Comparison of ENCODE assay signal across 25 cellular contexts in the genomic region with DNA sequence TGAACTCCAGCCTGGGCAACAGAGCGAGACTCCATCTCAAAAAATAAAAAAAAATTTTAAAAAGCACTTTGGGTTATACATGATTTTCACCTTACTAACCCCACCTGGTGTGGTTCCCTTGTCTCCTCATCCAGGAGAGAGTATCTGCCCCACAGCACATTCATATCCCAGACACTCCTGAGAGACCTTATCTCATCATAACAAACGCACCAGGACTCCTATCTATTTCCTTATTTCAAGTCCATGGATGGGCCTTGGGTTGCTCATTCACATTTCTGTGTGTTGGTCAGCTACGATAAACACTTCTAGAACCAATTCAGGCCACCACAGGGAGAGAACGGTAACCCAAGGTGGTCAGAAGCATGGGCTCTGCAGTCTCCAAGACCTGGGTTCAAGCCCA.
A peak's percentile ranks its signal among the peaks of the same experiment; 100 is the strongest.
DNase-seq lines count a peak whose midpoint lies in the region; ATAC-seq, FAIRE-seq and TF ChIP-seq lines count a peak whose summit lies in the region.
"Had no signal": no experiment of that assay in that cellular context is flagged by ENCODE, and none has a peak within 500 bp of the region (broad histone marks: within the 10 kb centered on the region; RNA-seq: fewer than 3 reads in every experiment).

No MANE protein-coding gene starts in this region.

- H3K27me3 ChIP-seq in K562 (ENCODE audit: control insufficient read depth in 2 of 2, insufficient read depth in 2 of 2, low read length in 2 of 2) (peaks cover 0 to 4% of the 10 kb centered on the region in 2 experiments; a peak in 1 of 5 replicates), trophoblast cell (ENCODE audit: insufficient read depth, low read length) (no peaks in the 10 kb centered on the region)
- H3K27me3 ChIP-seq: BE2C; BLaER1 treated with 17β-estradiol and CSF1 and Interleukin-3, amounts not matched to agents 10 nM and 100 nM had no signal

- H2AFZ ChIP-seq in K562 (ENCODE audit: low read depth, low read length) (no peak overlapping the region), trophoblast cell (ENCODE audit: insufficient read depth, low read length, poor library complexity) (no peak overlapping the region)

- TF ChIP-seq POLR2A in K562 (conservative IDR thresholded peaks at IDR 0.05): no peak

- in situ Hi-C loops in K562 (cut with MboI): no loop called here

- TF ChIP-seq CTCF in K562 (IDR thresholded peaks at IDR 0.05 in 2 of 3, conservative IDR thresholded peaks at IDR 0.05 in 1 of 3; ENCODE audit: insufficient read depth in 2 of 3, low read depth in 1 of 3, low read length in 3 of 3): no peak

- CTCF ChIA-PET in K562 (lab: Yijun Ruan, JAX; ENCODE audit: low intra/inter-chr PET ratio): no interaction called here

- BruUV-seq in K562 (replicated peaks; lab: Mats Ljungman, UMichigan): no TSS peak

- no peaks in the 10 kb centered on the region for H3K9me3 Mint-ChIP-seq in activated T-helper 2 cell treated with anti-CD3 and anti-CD28 coated beads, Interferon-gamma antibody, Interleukin-2, Interleukin-4, amounts not matched to agents 10 μg/mL and 5 μg/mL and 100 μg/mL, durations not matched to agents 14 hours and 24 hours and 36 hours
- H3K9me3 Mint-ChIP-seq: CD4-positive, alpha-beta T cell; CD8-positive, alpha-beta memory T cell; HFFc6 had no signal

- DNase-seq in activated CD8-positive, alpha-beta memory T cell treated with anti-CD3 and anti-CD28 coated beads for 24 hours: peak; percentile 38
- DNase-seq in activated CD8-positive, alpha-beta memory T cell treated with anti-CD3 and anti-CD28 coated beads, Interleukin-2, amount 50 U/mL, for 4 hours: no peak
- peak in 1 of 4 experiments; percentile 42 for DNase-seq in K562 (ENCODE audit: extremely low read depth in 1 of 4, low spot score in 3 of 4)
- DNase-seq in trophoblast cell: peak; percentile 46 to 53
- no peak for DNase-seq in GDM1 (lab: John Stamatoyannopoulos, UW)
- no peak for DNase-seq in activated T-helper 2 cell treated with anti-CD3 and anti-CD28 coated beads, Interferon-gamma antibody, Interleukin-2, Interleukin-4, amounts not matched to agents 10 μg/mL and 5 μg/mL and 100 μg/mL, durations not matched to agents 14 hours and 24 hours and 36 hours (ENCODE audit: low spot score)
- no peak for DNase-seq in NCI-H82 (lab: John Stamatoyannopoulos, UW)
- DNase-seq: 8988T; ACHN; AML-193; BE2C; Calu3; CD4-positive, alpha-beta T cell; CD8-positive, alpha-beta memory T cell; COR-L47; DMS53; DMS79 treated with DMSO at 0.1 percent for 48 hours; GOT3; HFFc6 had no signal

- H3K4me3 ChIP-seq in K562 (no peak overlapping the region), trophoblast cell (ENCODE audit: low read depth, low read length) (no peak overlapping the region)
- H3K4me3 ChIP-seq: A549; BLaER1 treated with 17β-estradiol and CSF1 and Interleukin-3, amounts not matched to agents 10 nM and 100 nM; HAP-1 had no signal

- no peaks in the 10 kb centered on the region for H3K36me3 ChIP-seq in K562 (ENCODE audit: control insufficient read depth, insufficient read depth, low read length)
- H3K36me3 ChIP-seq in trophoblast cell (ENCODE audit: control insufficient read depth in 1 of 2, insufficient read depth in 2 of 2, low read length in 2 of 2): no peaks in the 10 kb centered on the region
- H3K36me3 ChIP-seq: BE2C; BLaER1 treated with 17β-estradiol and CSF1 and Interleukin-3, amounts not matched to agents 10 nM and 100 nM; HAP-1 had no signal

- H3K4me1 ChIP-seq in K562 (replicated peaks in 1 of 2; ENCODE audit: control insufficient read depth in 2 of 2, insufficient read depth in 2 of 2, low read length in 2 of 2) (no peaks in the 10 kb centered on the region; a peak in 1 of 5 replicates), trophoblast cell (ENCODE audit: control insufficient read depth in 1 of 2, insufficient read depth in 2 of 2, low read length in 2 of 2) (no peaks in the 10 kb centered on the region)
- H3K4me1 ChIP-seq: A549, HAP-1 had no signal

- 0% methylated on average over 4 of the region's 4 CpGs for WGBS in K562 (ENCODE audit: insufficient coverage, low coverage, missing lambda C conversion rate)
- no CpG with 5 or more reads among the region's 4 CpGs for WGBS in trophoblast cell (ENCODE audit: extremely low coverage, insufficient coverage, insufficient read length)

- no peak overlapping the region for H3K14ac ChIP-seq in trophoblast cell (ENCODE audit: low read length)

- H3K79me2 ChIP-seq in K562 (ENCODE audit: control insufficient read depth, insufficient read depth, low read length): no peaks in the 10 kb centered on the region
- no peaks in the 10 kb centered on the region for H3K79me2 ChIP-seq in trophoblast cell (ENCODE audit: control insufficient read depth, insufficient read depth, low read length, poor library complexity)

- H3K36me3 Mint-ChIP-seq in activated T-helper 2 cell treated with anti-CD3 and anti-CD28 coated beads, Interferon-gamma antibody, Interleukin-2, Interleukin-4, amounts not matched to agents 10 μg/mL and 5 μg/mL and 100 μg/mL, durations not matched to agents 14 hours and 24 hours and 36 hours (ENCODE audit: low read depth): no peaks in the 10 kb centered on the region
- H3K36me3 Mint-ChIP-seq: CD14-positive monocyte; CD8-positive, alpha-beta memory T cell had no signal

- H3K27ac Mint-ChIP-seq in activated T-helper 2 cell treated with anti-CD3 and anti-CD28 coated beads, Interferon-gamma antibody, Interleukin-2, Interleukin-4, amounts not matched to agents 10 μg/mL and 5 μg/mL and 100 μg/mL, durations not matched to agents 14 hours and 24 hours and 36 hours: no peak overlapping the region
- H3K27ac Mint-ChIP-seq: CD4-positive, alpha-beta T cell; CD8-positive, alpha-beta memory T cell; HFFc6 had no signal

- no peak overlapping the region for H4K8ac ChIP-seq in trophoblast cell (ENCODE audit: low read depth, low read length)

- no peak for ATAC-seq in K562
- ATAC-seq: A549 had no signal

- H2BK12ac ChIP-seq in trophoblast cell (ENCODE audit: low read length): no peak overlapping the region

- no peaks in the 10 kb centered on the region for H4K20me1 ChIP-seq in K562 (replicated peaks; ENCODE audit: control insufficient read depth, insufficient read depth, low read length)
- H4K20me1 ChIP-seq: BLaER1 treated with 17β-estradiol and CSF1 and Interleukin-3, amounts not matched to agents 10 nM and 100 nM had no signal

- H4K12ac ChIP-seq in trophoblast cell (ENCODE audit: low read depth, low read length): no peak overlapping the region

- peaks cover 8% of the 10 kb centered on the region for H3K4me1 Mint-ChIP-seq in activated T-helper 2 cell treated with anti-CD3 and anti-CD28 coated beads, Interferon-gamma antibody, Interleukin-2, Interleukin-4, amounts not matched to agents 10 μg/mL and 5 μg/mL and 100 μg/mL, durations not matched to agents 14 hours and 24 hours and 36 hours (ENCODE audit: low read depth)
- H3K4me1 Mint-ChIP-seq: CD8-positive, alpha-beta memory T cell had no signal

- H3K27me3 Mint-ChIP-seq in activated T-helper 2 cell treated with anti-CD3 and anti-CD28 coated beads, Interferon-gamma antibody, Interleukin-2, Interleukin-4, amounts not matched to agents 10 μg/mL and 5 μg/mL and 100 μg/mL, durations not matched to agents 14 hours and 24 hours and 36 hours (ENCODE audit: low read depth): no peaks in the 10 kb centered on the region
- H3K27me3 Mint-ChIP-seq: CD4-positive, alpha-beta T cell had no signal

- intact Hi-C loops in K562 (cut with micrococcal nuclease): no loop called here
- intact Hi-C loops in activated T-helper 2 cell treated with anti-CD3 and anti-CD28 coated beads, Interferon-gamma antibody, Interleukin-2, Interleukin-4, amounts not matched to agents 10 μg/mL and 5 μg/mL and 100 μg/mL, durations not matched to agents 14 hours and 24 hours and 36 hours (cut with micrococcal nuclease): no loop called here

- FAIRE-seq in K562 (lab: Jason Lieb, UNC): no peak
- FAIRE-seq: A549, GM12892, H54 had no signal

- H3K79me1 ChIP-seq in trophoblast cell (ENCODE audit: low read length): no peaks in the 10 kb centered on the region

- no peak overlapping the region for H3K23ac ChIP-seq in trophoblast cell (ENCODE audit: low read length)

- no peak overlapping the region for H3K27ac ChIP-seq in K562 (ENCODE audit: extremely low read depth, low read depth, low read length)
- no peak overlapping the region for H3K27ac ChIP-seq in trophoblast cell (ENCODE audit: low read depth, low read length)
- H3K27ac ChIP-seq: A549 had no signal

- H2AK5ac ChIP-seq in trophoblast cell (ENCODE audit: low read length): no peak overlapping the region

- TF ChIP-seq EP300 in K562 (IDR thresholded peaks at IDR 0.05; ENCODE audit: low read length): no peak

- H2BK120ac ChIP-seq in trophoblast cell (ENCODE audit: insufficient read depth, low read length, poor library complexity): no peak overlapping the region

- TF ChIP-seq RAD21 in K562 (CRISPR knock-in tag; conservative IDR thresholded peaks at IDR 0.05 in 1 of 2, IDR thresholded peaks at IDR 0.05 in 1 of 2): no peak

- no peak overlapping the region for H4K91ac ChIP-seq in trophoblast cell (ENCODE audit: low read depth, low read length)

- no peak overlapping the region for H3K9ac ChIP-seq in K562 (ENCODE audit: insufficient read depth in 1 of 2, low read depth in 2 of 2, low read length in 2 of 2)
- no peak overlapping the region for H3K9ac ChIP-seq in trophoblast cell (ENCODE audit: low read length)

- H3K9me3 ChIP-seq in K562 (replicated peaks; ENCODE audit: control insufficient read depth, insufficient read depth, low read depth, low read length) (no peaks in the 10 kb centered on the region), trophoblast cell (ENCODE audit: insufficient read depth, low read depth, low read length) (no peaks in the 10 kb centered on the region)
- H3K9me3 ChIP-seq: A549; BE2C; BLaER1 treated with 17β-estradiol and CSF1 and Interleukin-3, amounts not matched to agents 10 nM and 100 nM; HAP-1 had no signal

- no peak overlapping the region for H3K4me2 ChIP-seq in K562 (ENCODE audit: insufficient read depth, low read length)
- H3K4me2 ChIP-seq in trophoblast cell (ENCODE audit: low read length): no peak overlapping the region
- H3K4me2 ChIP-seq: A549 had no signal

- H3K9me1 ChIP-seq in K562 (ENCODE audit: control insufficient read depth, insufficient read depth, low read length): no peaks in the 10 kb centered on the region

- no peak overlapping the region for H3K4me3 Mint-ChIP-seq in activated T-helper 2 cell treated with anti-CD3 and anti-CD28 coated beads, Interferon-gamma antibody, Interleukin-2, Interleukin-4, amounts not matched to agents 10 μg/mL and 5 μg/mL and 100 μg/mL, durations not matched to agents 14 hours and 24 hours and 36 hours (ENCODE audit: low read depth)
- H3K4me3 Mint-ChIP-seq: CD4-positive, alpha-beta T cell; CD8-positive, alpha-beta memory T cell; HFFc6 had no signal

- H3K4ac ChIP-seq in trophoblast cell (ENCODE audit: low read depth, low read length): no peak overlapping the region

- H3K18ac ChIP-seq in trophoblast cell (ENCODE audit: low read length): no peak overlapping the region

- POLR2A ChIA-PET in K562 (lab: Yijun Ruan, JAX): interaction anchor here (1.4 kb wide), 1 partner anchor 18 kb away, joined by 3 read pairs; no protein-coding TSS in a partner anchor

- H2BK5ac ChIP-seq in trophoblast cell (ENCODE audit: low read depth, low read length, poor library complexity): no peak overlapping the region

TF ChIP-seq in K562, 482 proteins besides CTCF, POLR2A, EP300 and RAD21 (continues in another document):
- TF ChIP-seq NR1H2 (CRISPR knock-in tag; IDR thresholded peaks at IDR 0.05): no peak
- no peak for TF ChIP-seq PCBP1 (IDR thresholded peaks at IDR 0.05; ENCODE audit: low read depth, low read length, poor library complexity, severe bottlenecking)

Comparison
In these comparisons a context has a peak if more than half of its experiments do, and no peak if none do; other contexts are left out.
1. DNase-seq: peak in activated CD8-positive, alpha-beta memory T cell treated with anti-CD3 and anti-CD28 coated beads for 24 hours (single experiment) and trophoblast cell (2 of 2); none in activated CD8-positive, alpha-beta memory T cell treated with anti-CD3 and anti-CD28 coated beads, Interleukin-2, amount 50 U/mL, for 4 hours (single experiment), GDM1 (single experiment), activated T-helper 2 cell treated with anti-CD3 and anti-CD28 coated beads, Interferon-gamma antibody, Interleukin-2, Interleukin-4, amounts not matched to agents 10 μg/mL and 5 μg/mL and 100 μg/mL, durations not matched to agents 14 hours and 24 hours and 36 hours (single experiment) and NCI-H82 (single experiment).